Comparison of ENCODE assay signal across 19 cellular contexts in the genomic region with DNA sequence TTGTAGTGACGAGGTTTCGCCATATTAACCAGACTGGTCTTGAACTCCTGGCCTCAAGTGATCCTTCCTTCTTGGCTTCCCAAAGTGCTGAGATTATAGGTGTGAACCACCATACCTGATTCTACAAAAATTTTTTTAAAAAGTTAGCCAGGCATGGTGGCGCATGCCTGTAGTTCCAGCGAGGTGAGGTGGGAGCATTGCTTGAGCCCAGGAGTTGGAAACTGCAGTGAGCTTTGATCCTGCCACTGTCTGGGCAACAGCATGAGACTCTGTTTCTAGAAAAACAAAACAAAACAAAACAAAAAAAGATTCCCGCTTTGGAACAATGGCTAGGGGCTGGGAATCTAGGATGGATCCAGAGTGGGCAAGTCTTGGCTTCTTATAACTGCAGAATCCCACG. TPM values are rescaled to one million over a fixed set of nuclear protein-coding genes. Genes with fewer than 3 reads are reported as not detected.
DNase-seq lines count a peak whose midpoint lies in the region; ATAC-seq and TF ChIP-seq lines count a peak whose summit lies in the region.
"Had no signal": no experiment of that assay in that cellular context is flagged by ENCODE, and none has a peak within 500 bp of the region (broad histone marks: within the 10 kb centered on the region; RNA-seq: fewer than 3 reads in every experiment).

No MANE protein-coding gene starts in this region.

- H3K4me1 ChIP-seq in GM23338 (ENCODE audit: insufficient read depth) (no peaks in the 10 kb centered on the region), hepatocyte (ENCODE audit: insufficient read depth) (no peaks in the 10 kb centered on the region), neural progenitor cell (peaks cover 13% of the 10 kb centered on the region)

- H3K4me3 ChIP-seq in GM23338, result no peak overlapping the region
- no peak overlapping the region for H3K4me3 ChIP-seq in hepatocyte
- no peak overlapping the region for H3K4me3 ChIP-seq in neural progenitor cell
- H3K4me3 ChIP-seq: GM12878, GM23248 had no signal

- ATAC-seq in GM23338, result no peak
- ATAC-seq in activated T-cell treated with anti-CD3 and anti-CD28 coated beads, Interleukin-2, amount 50 U/mL, for 4 hours, result no peak
- ATAC-seq: GM12878, HCT116 had no signal

- DNase-seq in GM23338 (ENCODE audit: low spot score) (no peak), hepatocyte (ENCODE audit: low spot score) (no peak), neural progenitor cell (ENCODE audit: low spot score) (no peak), iPS-NIHi11 (ENCODE audit: low spot score) (no peak), inferior parietal cortex (ENCODE audit: extremely low spot score) (no peak)
- no peak for DNase-seq in activated T-cell treated with anti-CD3 and anti-CD28 coated beads, Interleukin-2, amount 50 U/mL, for 4 hours
- DNase-seq: C1 segment of cervical spinal cord; CD4-positive, alpha-beta memory T cell; COR-L47; DMS153; EL; GDM1; GM23248; H9; HFFc6 had no signal

- H3K36me3 ChIP-seq in GM23338 (ENCODE audit: insufficient read depth) (no peaks in the 10 kb centered on the region), hepatocyte (replicated peaks; ENCODE audit: insufficient read depth, low read depth) (no peaks in the 10 kb centered on the region), neural progenitor cell (no peaks in the 10 kb centered on the region)

- H3K27me3 Mint-ChIP-seq in GM23338 (ENCODE audit: insufficient read depth, low read depth, poor library complexity) (peaks cover 3% of the 10 kb centered on the region), neural progenitor cell (ENCODE audit: insufficient read depth, low read depth) (peaks cover 2% of the 10 kb centered on the region)
- peaks cover 5% of the 10 kb centered on the region for H3K27me3 Mint-ChIP-seq in activated T-cell treated with anti-CD3 and anti-CD28 coated beads, Interleukin-2, amount 50 U/mL, for 4 hours (ENCODE audit: low read depth)

- no peak overlapping the region for H3K9ac ChIP-seq in neural progenitor cell
- H3K9ac ChIP-seq: GM23248 had no signal

- no peaks in the 10 kb centered on the region for H4K20me1 ChIP-seq in GM23338 (replicated peaks; ENCODE audit: insufficient read depth)
- no peaks in the 10 kb centered on the region for H4K20me1 ChIP-seq in hepatocyte (ENCODE audit: insufficient read depth, poor library complexity, severe bottlenecking)
- H4K20me1 ChIP-seq in neural progenitor cell (ENCODE audit: low read depth), result no peaks in the 10 kb centered on the region

- H3K4me2 ChIP-seq in GM23338, result no peak overlapping the region
- H3K4me2 ChIP-seq in hepatocyte, result peak overlapping the region; percentile 36
- no peak overlapping the region for H3K4me2 ChIP-seq in neural progenitor cell

- H3K4me1 Mint-ChIP-seq in GM23338 (peaks cover 4% of the 10 kb centered on the region; the same call in 1 of the 3 replicates), neural progenitor cell (peaks cover 24% of the 10 kb centered on the region)
- no peaks in the 10 kb centered on the region for H3K4me1 Mint-ChIP-seq in activated T-cell treated with anti-CD3 and anti-CD28 coated beads, Interleukin-2, amount 50 U/mL, for 4 hours (ENCODE audit: low read depth)
- H3K4me1 Mint-ChIP-seq: CD4-positive, alpha-beta memory T cell had no signal

- H3K27me3 ChIP-seq in GM23338 (ENCODE audit: insufficient read depth), result no peaks in the 10 kb centered on the region
- no peaks in the 10 kb centered on the region for H3K27me3 ChIP-seq in hepatocyte
- H3K27me3 ChIP-seq in neural progenitor cell, result no peaks in the 10 kb centered on the region

- H3K27ac Mint-ChIP-seq in GM23338, result no peak overlapping the region
- no peak overlapping the region for H3K27ac Mint-ChIP-seq in neural progenitor cell
- H3K27ac Mint-ChIP-seq: CD4-positive, alpha-beta memory T cell; HFFc6 had no signal

- H3K79me2 ChIP-seq in GM23338 (replicated peaks; ENCODE audit: insufficient read depth) (no peaks in the 10 kb centered on the region), hepatocyte (no peaks in the 10 kb centered on the region), neural progenitor cell (ENCODE audit: low read depth) (no peaks in the 10 kb centered on the region)

- H3F3A ChIP-seq in GM23338 (replicated peaks; ENCODE audit: low read depth), result no peaks in the 10 kb centered on the region
- peaks cover 11% of the 10 kb centered on the region for H3F3A ChIP-seq in neural progenitor cell (ENCODE audit: low read depth)

- H3K9me3 ChIP-seq in hepatocyte (ENCODE audit: low read depth) (no peaks in the 10 kb centered on the region), neural progenitor cell (ENCODE audit: low read depth) (no peaks in the 10 kb centered on the region)

- no peaks in the 10 kb centered on the region; the same call in 2 of the 3 replicates for H3K9me3 Mint-ChIP-seq in GM23338
- H3K9me3 Mint-ChIP-seq in neural progenitor cell, result no peaks in the 10 kb centered on the region
- H3K9me3 Mint-ChIP-seq in activated T-cell treated with anti-CD3 and anti-CD28 coated beads, Interleukin-2, amount 50 U/mL, for 4 hours, result no peaks in the 10 kb centered on the region
- H3K9me3 Mint-ChIP-seq: CD4-positive, alpha-beta memory T cell; H9; HFFc6 had no signal

- no peaks in the 10 kb centered on the region for H3K36me3 Mint-ChIP-seq in GM23338 (ENCODE audit: low read depth)
- peaks cover 2% of the 10 kb centered on the region for H3K36me3 Mint-ChIP-seq in neural progenitor cell
- no peaks in the 10 kb centered on the region for H3K36me3 Mint-ChIP-seq in activated T-cell treated with anti-CD3 and anti-CD28 coated beads, Interleukin-2, amount 50 U/mL, for 4 hours (ENCODE audit: insufficient read depth)
- H3K36me3 Mint-ChIP-seq: CD4-positive, alpha-beta memory T cell had no signal

- H2AFZ ChIP-seq in GM23338 (peak overlapping the region; percentile 72), hepatocyte (no peak overlapping the region), neural progenitor cell (replicated peaks) (peak overlapping the region; percentile 18)
- H2AFZ ChIP-seq: GM23248 had no signal

- H3K4me3 Mint-ChIP-seq in GM23338 (no peak overlapping the region), neural progenitor cell (no peak overlapping the region)
- H3K4me3 Mint-ChIP-seq in activated T-cell treated with anti-CD3 and anti-CD28 coated beads, Interleukin-2, amount 50 U/mL, for 4 hours, result no peak overlapping the region
- H3K4me3 Mint-ChIP-seq: CD4-positive, alpha-beta memory T cell; H9; HFFc6 had no signal

- H3K27ac ChIP-seq in GM23338 (ENCODE audit: low read depth), result no peak overlapping the region
- H3K27ac ChIP-seq in hepatocyte, result peak overlapping the region; percentile 34
- peak overlapping the region; percentile 73 for H3K27ac ChIP-seq in neural progenitor cell
- H3K27ac ChIP-seq: GM23248 had no signal

- TF ChIP-seq CTCF in GM23338 (conservative IDR thresholded peaks at IDR 0.05; ENCODE audit: low read depth in 2 of 2) (no peak), hepatocyte (IDR thresholded peaks at IDR 0.05; ENCODE audit: poor library complexity) (no peak), neural progenitor cell (IDR thresholded peaks at IDR 0.05) (no peak)

- no peaks in the 10 kb centered on the region for H3K9me2 ChIP-seq in GM23338 (ENCODE audit: insufficient read depth)
- no peaks in the 10 kb centered on the region for H3K9me2 ChIP-seq in hepatocyte (replicated peaks; ENCODE audit: insufficient read depth)

- 77% methylated on average over 6 of the region's 6 CpGs for WGBS in hepatocyte (ENCODE audit: low lambda C conversion rate, missing lambda C conversion rate)

TF ChIP-seq in GM23338, 12 proteins besides CTCF, POLR2A, EP300 and RAD21:
- TF ChIP-seq NANOG (IDR thresholded peaks at IDR 0.05; ENCODE audit: borderline replicate concordance) (no peak), STAT1 (IDR thresholded peaks at IDR 0.05; ENCODE audit: unreplicated experiment) (no peak), ZNF114 (CRISPR knock-in tag; IDR thresholded peaks at IDR 0.05) (no peak), EZH2 (IDR thresholded peaks at IDR 0.05; ENCODE audit: low read depth, unreplicated experiment) (no peak), JUNB (IDR thresholded peaks at IDR 0.05; ENCODE audit: unreplicated experiment) (no peak), EZH2phosphoT487 (IDR thresholded peaks at IDR 0.05; ENCODE audit: unreplicated experiment) (no peak), POLR2AphosphoS5 (IDR thresholded peaks at IDR 0.05; ENCODE audit: low read depth) (no peak)

RNA-seq across cellular contexts. Expression of a gene that starts 35.1 kb away (rescaled TPM):
- 218 and 227 TPM in 2 replicates for total RNA-seq in GM23338 (2014; rRNA removed; shearing (Covaris generic))
- polyA plus RNA-seq in GM23338 (2016; fragmentation: Nextera tagmentation; extraction: Ambion mirVana) (122 and 123 TPM in 2 replicates), hepatocyte (6.3 and 8.5 TPM in 2 replicates)
- total RNA-seq in hepatocyte (12.7 and 14.9 TPM in 2 replicates), neural progenitor cell (ENCODE audit: low replicate concordance) (219 and 274 TPM in 2 replicates)
- under 1 TPM; 0.08 to 0.22 (median 0.15) TPM for total RNA-seq in activated T-cell treated with anti-CD3 and anti-CD28 coated beads, Interleukin-2, amount 50 U/mL, for 4 hours
- total RNA-seq: A172, GM23248, H4 had no signal
- polyA plus RNA-seq: CD4-positive, alpha-beta memory T cell; GM23248 had no signal

Comparison
In these comparisons a context has a peak if more than half of its experiments do, and no peak if none do; other contexts are left out.
1. RNA of a gene that starts 35.1 kb away (total RNA-seq): 218 to 227 TPM in GM23338 and 219 to 274 TPM in neural progenitor cell; 12.7 to 14.9 TPM in hepatocyte and 0.08 to 0.22 TPM in activated T-cell treated with anti-CD3 and anti-CD28 coated beads, Interleukin-2, amount 50 U/mL, for 4 hours; every median in the first group is over 10 times any median in the second.